In the genomic region with DNA sequence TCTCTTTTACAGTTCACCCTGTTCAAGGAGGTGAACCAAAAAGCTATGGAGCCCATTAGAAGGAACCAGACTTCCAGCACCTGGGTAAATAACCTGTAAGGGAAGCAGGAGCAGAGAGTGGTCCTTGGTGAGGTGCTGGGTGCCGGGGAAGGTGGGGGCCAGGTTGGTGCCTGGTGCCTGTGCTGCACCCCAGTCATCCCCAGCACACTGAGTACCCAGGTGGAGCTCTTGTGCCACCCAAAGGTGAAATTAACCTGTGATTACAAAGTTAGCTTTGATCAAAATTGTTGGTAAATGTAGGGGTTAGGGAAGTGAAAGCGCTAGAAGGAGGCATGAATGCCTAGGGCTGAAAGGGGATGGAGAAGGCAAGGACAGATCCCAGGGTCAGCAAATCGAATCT, we compare ENCODE assay signal across 19 cellular contexts. TPM values are rescaled to one million over a fixed set of nuclear protein-coding genes. Genes with fewer than 3 reads are reported as not detected.
DNase-seq lines count a peak whose midpoint lies in the region; ATAC-seq and TF ChIP-seq lines count a peak whose summit lies in the region.
"Had no signal": no experiment of that assay in that cellular context is flagged by ENCODE, and none has a peak within 500 bp of the region (broad histone marks: within the 10 kb centered on the region; RNA-seq: fewer than 3 reads in every experiment).

No MANE protein-coding gene starts in this region.

- no peak overlapping the region for H3K27ac Mint-ChIP-seq in activated T-cell treated with anti-CD3 and anti-CD28 coated beads, Interleukin-2, amount 50 U/mL, for 24 hours
- H3K27ac Mint-ChIP-seq in activated CD4-positive, alpha-beta T cell treated with anti-CD3 and anti-CD28 coated beads, Interleukin-2, amount 10 ng/mL, durations not matched to agents 7 days and 5 days: no peak overlapping the region
- H3K27ac Mint-ChIP-seq: activated CD4-positive, alpha-beta T cell treated with anti-CD3 and anti-CD28 coated beads for 36 hours; activated naive CD8-positive, alpha-beta T cell treated with anti-CD3 and anti-CD28 coated beads, Interleukin-2, amount 50 U/mL, for 24 hours; naive B cell had no signal

- H3K27me3 Mint-ChIP-seq in activated T-cell treated with anti-CD3 and anti-CD28 coated beads, Interleukin-2, amount 50 U/mL, for 24 hours: no peaks in the 10 kb centered on the region
- H3K27me3 Mint-ChIP-seq in activated CD4-positive, alpha-beta T cell treated with anti-CD3 and anti-CD28 coated beads, Interleukin-2, amount 10 ng/mL, durations not matched to agents 7 days and 5 days: no peaks in the 10 kb centered on the region
- H3K27me3 Mint-ChIP-seq: activated CD4-positive, alpha-beta T cell treated with anti-CD3 and anti-CD28 coated beads for 36 hours; activated naive CD8-positive, alpha-beta T cell treated with anti-CD3 and anti-CD28 coated beads, Interleukin-2, amount 50 U/mL, for 24 hours; CD4-positive, CD25-positive, alpha-beta regulatory T cell had no signal

- H3K36me3 ChIP-seq in breast epithelium: no peaks in the 10 kb centered on the region
- H3K36me3 ChIP-seq in mucosa of descending colon (ENCODE audit: low read depth): no peaks in the 10 kb centered on the region
- no peaks in the 10 kb centered on the region for H3K36me3 ChIP-seq in thyroid gland

- no peaks in the 10 kb centered on the region for H3K9me3 Mint-ChIP-seq in activated T-cell treated with anti-CD3 and anti-CD28 coated beads, Interleukin-2, amount 50 U/mL, for 24 hours
- H3K9me3 Mint-ChIP-seq in activated CD4-positive, alpha-beta T cell treated with anti-CD3 and anti-CD28 coated beads, Interleukin-2, amount 10 ng/mL, durations not matched to agents 7 days and 5 days: no peaks in the 10 kb centered on the region
- H3K9me3 Mint-ChIP-seq: activated naive CD8-positive, alpha-beta T cell treated with anti-CD3 and anti-CD28 coated beads, Interleukin-2, amount 50 U/mL, for 24 hours; CD4-positive, CD25-positive, alpha-beta regulatory T cell; naive B cell had no signal

- TF ChIP-seq POLR2A in breast epithelium (IDR thresholded peaks at IDR 0.05) (no peak), thyroid gland (IDR thresholded peaks at IDR 0.05) (no peak)

- H3K4me1 Mint-ChIP-seq in activated T-cell treated with anti-CD3 and anti-CD28 coated beads, Interleukin-2, amount 50 U/mL, for 24 hours (ENCODE audit: low read depth): peaks cover 2% of the 10 kb centered on the region
- H3K4me1 Mint-ChIP-seq in activated CD4-positive, alpha-beta T cell treated with anti-CD3 and anti-CD28 coated beads, Interleukin-2, amount 10 ng/mL, durations not matched to agents 7 days and 5 days: peaks cover 4% of the 10 kb centered on the region
- H3K4me1 Mint-ChIP-seq: activated naive CD8-positive, alpha-beta T cell treated with anti-CD3 and anti-CD28 coated beads, Interleukin-2, amount 50 U/mL, for 24 hours had no signal

- H3K4me1 ChIP-seq in breast epithelium: peaks cover 0 to 7% of the 10 kb centered on the region in 2 donors
- H3K4me1 ChIP-seq in mucosa of descending colon (ENCODE audit: low read depth): peaks cover 2% of the 10 kb centered on the region
- H3K4me1 ChIP-seq in thyroid gland: peaks cover 44 to 77% of the 10 kb centered on the region in 2 donors

- intact Hi-C loops in breast epithelium (cut with DNase I; ENCODE audit: low total_unique reads): no loop called here
- intact Hi-C loops in mucosa of descending colon (cut with DNase I, micrococcal nuclease): no loop called here
- intact Hi-C loops in thyroid gland (cut with DNase I): loop anchor here (10.0 kb wide), 1 partner anchor 134 kb away; no protein-coding TSS in a partner anchor

- CTCF ChIA-PET in activated CD4-positive, alpha-beta T cell treated with anti-CD3 and anti-CD28 coated beads, Interleukin-2, amount 10 ng/mL, durations not matched to agents 7 days and 5 days (lab: Charles Lee): no interaction called here

- POLR2A ChIA-PET in activated CD4-positive, alpha-beta T cell treated with anti-CD3 and anti-CD28 coated beads, Interleukin-2, amount 10 ng/mL, durations not matched to agents 7 days and 5 days (lab: Charles Lee): no interaction called here

- ATAC-seq in mucosa of descending colon: peak; percentile 17
- ATAC-seq: activated CD4-positive, alpha-beta T cell treated with anti-CD3 and anti-CD28 coated beads for 36 hours; activated naive CD8-positive, alpha-beta T cell treated with anti-CD3 and anti-CD28 coated beads, Interleukin-2, amount 50 U/mL, for 24 hours; HepG2 had no signal

- H3K36me3 Mint-ChIP-seq in activated T-cell treated with anti-CD3 and anti-CD28 coated beads, Interleukin-2, amount 50 U/mL, for 24 hours (ENCODE audit: low read depth): no peaks in the 10 kb centered on the region
- no peaks in the 10 kb centered on the region for H3K36me3 Mint-ChIP-seq in activated CD4-positive, alpha-beta T cell treated with anti-CD3 and anti-CD28 coated beads, Interleukin-2, amount 10 ng/mL, durations not matched to agents 7 days and 5 days (ENCODE audit: low read depth)
- H3K36me3 Mint-ChIP-seq: CD4-positive, CD25-positive, alpha-beta regulatory T cell; naive B cell had no signal

- H3K27me3 ChIP-seq in breast epithelium: no peaks in the 10 kb centered on the region
- H3K27me3 ChIP-seq in thyroid gland: no peaks in the 10 kb centered on the region

- H3K4me3 ChIP-seq in breast epithelium: no peak overlapping the region
- H3K4me3 ChIP-seq in mucosa of descending colon: no peak overlapping the region
- no peak overlapping the region for H3K4me3 ChIP-seq in thyroid gland (replicated peaks in 1 of 3)

- no peaks in the 10 kb centered on the region for H3K9me3 ChIP-seq in breast epithelium
- H3K9me3 ChIP-seq in mucosa of descending colon: no peaks in the 10 kb centered on the region
- no peaks in the 10 kb centered on the region for H3K9me3 ChIP-seq in thyroid gland

- H3K27ac ChIP-seq in breast epithelium (peak overlapping the region; percentile 87 to 95), thyroid gland (peak overlapping the region; percentile 81 to 92 (median 88))

- 94% methylated on average over 3 of the region's 3 CpGs for WGBS in thyroid gland, 2 donors

- no peak overlapping the region for H3K4me3 Mint-ChIP-seq in activated T-cell treated with anti-CD3 and anti-CD28 coated beads, Interleukin-2, amount 50 U/mL, for 24 hours
- H3K4me3 Mint-ChIP-seq in activated CD4-positive, alpha-beta T cell treated with anti-CD3 and anti-CD28 coated beads, Interleukin-2, amount 10 ng/mL, durations not matched to agents 7 days and 5 days: no peak overlapping the region
- H3K4me3 Mint-ChIP-seq: activated CD4-positive, alpha-beta T cell treated with anti-CD3 and anti-CD28 coated beads for 36 hours; activated naive CD8-positive, alpha-beta T cell treated with anti-CD3 and anti-CD28 coated beads, Interleukin-2, amount 50 U/mL, for 24 hours; CD4-positive, CD25-positive, alpha-beta regulatory T cell had no signal

- DNase-seq in M059J (ENCODE audit: low read depth) (peak; percentile 27), breast epithelium (ENCODE audit: low spot score in 2 of 2) (no peak), mucosa of descending colon (no peak), thyroid gland (no peak), NCI-H82 treated with DMSO at 0.1 percent for 48 hours (lab: John Stamatoyannopoulos, UW; ENCODE audit: unreplicated experiment) (no peak)
- no peak for DNase-seq in activated T-cell treated with anti-CD3 and anti-CD28 coated beads, Interleukin-2, amount 50 U/mL, for 24 hours
- no peak for DNase-seq in activated CD4-positive, alpha-beta T cell treated with anti-CD3 and anti-CD28 coated beads, Interleukin-2, amount 10 ng/mL, durations not matched to agents 7 days and 5 days
- DNase-seq: activated CD4-positive, alpha-beta T cell treated with anti-CD3 and anti-CD28 coated beads for 36 hours; activated naive CD8-positive, alpha-beta T cell treated with anti-CD3 and anti-CD28 coated beads, Interleukin-2, amount 50 U/mL, for 24 hours; activated T-cell treated with anti-CD3 and anti-CD28 coated beads, Interleukin-2, amount 50 U/mL, for 1 hour; CD4-positive, CD25-positive, alpha-beta regulatory T cell; cerebellar nuclear complex; head of caudate nucleus; kidney glomerular epithelial cell; naive B cell; NCI-H1092 treated with DMSO at 0.1 percent for 48 hours; NCI-H2171 treated with DMSO at 0.1 percent for 48 hours; stimulated activated CD4-positive, alpha-beta T cell treated with anti-CD3 and anti-CD28 coated beads, Interleukin-4, amount 100 ng/mL, for 1 hour had no signal

- TF ChIP-seq CTCF in breast epithelium (IDR thresholded peaks at IDR 0.05): no peak
- no peak for TF ChIP-seq CTCF in mucosa of descending colon (IDR thresholded peaks at IDR 0.05)
- TF ChIP-seq CTCF in thyroid gland (IDR thresholded peaks at IDR 0.05): peak in 2 of 6 experiments; percentile 5 to 20

RNA-seq across cellular contexts. Expression of a gene that starts 58.6 kb away (rescaled TPM):
- total RNA-seq in M059J (2014; rRNA removed; shearing (Covaris generic)): 0.59 TPM in 1 of 2 replicates, not detected in the other
- total RNA-seq in breast epithelium (10 to 100 TPM in 1 of 3 donors, 1 to 10 TPM in 2; 3.8 to 17.4 (median 7.0) TPM), mucosa of descending colon (10 to 100 TPM in 1 of 3 donors, 1 to 10 TPM in 2; 4.8 to 17.5 (median 5.7) TPM), thyroid gland (10 to 100 TPM in 2 of 4 donors, 1 to 10 TPM in 2; 4.0 to 13.4 (median 11.1) TPM)
- 1 to 10 TPM; 1.5 to 2.7 TPM for total RNA-seq in activated CD4-positive, alpha-beta T cell treated with anti-CD3 and anti-CD28 coated beads, Interleukin-2, amount 10 ng/mL, durations not matched to agents 7 days and 5 days
